ENCODE assay signal across 8 cellular contexts in the genomic region with DNA sequence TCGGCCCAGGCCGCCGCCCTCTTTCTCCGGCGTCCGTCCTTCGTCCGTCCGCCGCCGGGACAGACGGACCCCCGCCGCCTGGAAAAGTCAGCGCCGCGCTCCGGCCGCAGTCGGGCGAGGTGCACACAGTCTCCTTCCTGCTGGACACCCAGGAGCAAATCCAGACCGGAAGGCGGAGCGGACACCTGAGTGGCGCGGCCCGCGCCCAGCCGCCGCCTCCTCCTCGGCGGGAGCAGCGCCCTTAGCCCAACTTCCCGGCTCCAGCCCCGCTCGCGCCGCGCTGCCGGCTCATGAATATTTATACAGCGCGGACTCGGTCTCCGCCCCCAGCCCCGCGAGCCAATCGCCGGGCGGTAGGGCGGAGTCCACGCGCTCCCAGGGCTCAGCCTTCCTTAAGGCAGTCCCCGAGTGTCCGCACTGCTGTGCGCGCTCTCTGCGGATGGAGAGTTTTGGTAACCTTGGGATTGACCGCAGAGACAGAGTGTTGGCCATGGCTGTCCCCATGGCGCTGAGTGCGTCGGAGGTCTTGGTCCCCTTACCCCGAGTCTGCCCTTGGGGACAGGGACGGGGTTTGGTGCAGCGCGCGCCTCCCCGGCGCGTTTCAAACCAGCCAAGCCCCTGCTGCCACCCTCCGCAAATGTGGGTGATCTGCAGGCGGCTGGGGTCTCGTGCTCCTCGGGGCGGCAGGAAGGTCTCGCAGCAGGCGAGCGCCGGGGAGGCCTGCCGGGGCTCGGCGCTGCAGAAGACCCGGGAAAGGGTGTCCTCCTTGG. TPM values are rescaled to one million over a fixed set of nuclear protein-coding genes. Genes with fewer than 3 reads are reported as not detected.
DNase-seq lines count a peak whose midpoint lies in the region; ATAC-seq and FAIRE-seq lines count a peak whose summit lies in the region.

A gene with protein sequence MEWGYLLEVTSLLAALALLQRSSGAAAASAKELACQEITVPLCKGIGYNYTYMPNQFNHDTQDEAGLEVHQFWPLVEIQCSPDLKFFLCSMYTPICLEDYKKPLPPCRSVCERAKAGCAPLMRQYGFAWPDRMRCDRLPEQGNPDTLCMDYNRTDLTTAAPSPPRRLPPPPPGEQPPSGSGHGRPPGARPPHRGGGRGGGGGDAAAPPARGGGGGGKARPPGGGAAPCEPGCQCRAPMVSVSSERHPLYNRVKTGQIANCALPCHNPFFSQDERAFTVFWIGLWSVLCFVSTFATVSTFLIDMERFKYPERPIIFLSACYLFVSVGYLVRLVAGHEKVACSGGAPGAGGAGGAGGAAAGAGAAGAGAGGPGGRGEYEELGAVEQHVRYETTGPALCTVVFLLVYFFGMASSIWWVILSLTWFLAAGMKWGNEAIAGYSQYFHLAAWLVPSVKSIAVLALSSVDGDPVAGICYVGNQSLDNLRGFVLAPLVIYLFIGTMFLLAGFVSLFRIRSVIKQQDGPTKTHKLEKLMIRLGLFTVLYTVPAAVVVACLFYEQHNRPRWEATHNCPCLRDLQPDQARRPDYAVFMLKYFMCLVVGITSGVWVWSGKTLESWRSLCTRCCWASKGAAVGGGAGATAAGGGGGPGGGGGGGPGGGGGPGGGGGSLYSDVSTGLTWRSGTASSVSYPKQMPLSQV (minus strand): TSS at position 274 of the 770 bp plus-strand sequence. CDS start 867 bp downstream, outside the sequence.

- peaks cover 0 to 3% (median 0%) of the 10 kb centered on the region in 11 experiments; a peak in 3 of 22 replicates for H3K36me3 ChIP-seq in BLaER1 treated with 17β-estradiol and CSF1 and Interleukin-3, amounts not matched to agents 10 nM and 100 nM
- H3K36me3 ChIP-seq in mesodermal cell (ENCODE audit: control insufficient read depth, insufficient read depth, low read length): no peaks in the 10 kb centered on the region

- H3K27me3 ChIP-seq in BLaER1 treated with 17β-estradiol and CSF1 and Interleukin-3, amounts not matched to agents 10 nM and 100 nM: peaks cover 7 to 41% (median 33%) of the 10 kb centered on the region in 11 experiments; a peak in 21 of 22 replicates

- peaks cover 0 to 1% (median 0%) of the 10 kb centered on the region in 11 experiments; a peak in 2 of 22 replicates for H3K9me3 ChIP-seq in BLaER1 treated with 17β-estradiol and CSF1 and Interleukin-3, amounts not matched to agents 10 nM and 100 nM (replicated peaks in 1 of 11)
- H3K9me3 ChIP-seq in mesodermal cell (ENCODE audit: control insufficient read depth, low read length): peaks cover 3% of the 10 kb centered on the region

- H3K4me2 ChIP-seq in BLaER1 treated with 17β-estradiol and CSF1 and Interleukin-3, amounts not matched to agents 10 nM and 100 nM: peak within 1 kb of the TSS; percentile 95 to 100 (median 100)

- H3K9ac ChIP-seq in BLaER1 treated with 17β-estradiol and CSF1 and Interleukin-3, amounts not matched to agents 10 nM and 100 nM: peak within 1 kb of the TSS; percentile 75 to 89 (median 83)

- DNase-seq in NCI-H526 treated with DMSO at 0.1 percent for 48 hours (lab: John Stamatoyannopoulos, UW): peak; percentile 40
- DNase-seq in activated CD8-positive, alpha-beta memory T cell treated with anti-CD3 and anti-CD28 coated beads, Interleukin-2, amount 50 U/mL, for 24 hours (ENCODE audit: extremely low read depth): peak; percentile 35
- peak; percentile 45 for DNase-seq in stimulated activated CD8-positive, alpha-beta memory T cell treated with anti-CD3 and anti-CD28 coated beads, Interleukin-12 subunit alpha, Interleukin-12 subunit beta, amount 100 ng/mL, for 4 hours (ENCODE audit: low read depth)

- ATAC-seq in GM19324 (IDR thresholded peaks at IDR 0.05; ENCODE audit: low FRiP score, unreplicated experiment) (peak; percentile 90), HG03442 (IDR thresholded peaks at IDR 0.05; ENCODE audit: unreplicated experiment) (peak; percentile 89)

- H3K4me1 ChIP-seq in BLaER1 treated with 17β-estradiol and CSF1 and Interleukin-3, amounts not matched to agents 10 nM and 100 nM: peaks cover 5 to 40% (median 27%) of the 10 kb centered on the region in 10 experiments; a peak in 18 of 20 replicates
- peaks cover 15% of the 10 kb centered on the region for H3K4me1 ChIP-seq in mesodermal cell (ENCODE audit: control insufficient read depth, insufficient read depth, low read length, poor library complexity, severe bottlenecking)

- FAIRE-seq in endometrium (lab: Jason Lieb, UNC): peak; percentile 77

- peaks cover 0 to 37% (median 29%) of the 10 kb centered on the region in 11 experiments; a peak in 16 of 22 replicates for H4K20me1 ChIP-seq in BLaER1 treated with 17β-estradiol and CSF1 and Interleukin-3, amounts not matched to agents 10 nM and 100 nM

- peak within 1 kb of the TSS; percentile 30 to 81 (median 78); a peak in 21 of 22 replicates for H3K27ac ChIP-seq in BLaER1 treated with 17β-estradiol and CSF1 and Interleukin-3, amounts not matched to agents 10 nM and 100 nM
- peak within 1 kb of the TSS; percentile 36 for H3K27ac ChIP-seq in mesodermal cell (ENCODE audit: low read depth, low read length, severe bottlenecking)

- H3K4me3 ChIP-seq in BLaER1 treated with 17β-estradiol and CSF1 and Interleukin-3, amounts not matched to agents 10 nM and 100 nM: peak within 1 kb of the TSS; percentile 73 to 97 (median 86)
- H3K4me3 ChIP-seq in mesodermal cell (ENCODE audit: extremely low read depth, insufficient read depth, low read length, poor library complexity, severe bottlenecking): peak within 1 kb of the TSS; percentile 74

- WGBS in mesodermal cell (ENCODE audit: insufficient coverage in 2 of 2), 2 experiments: 0 to 1% methylated on average over 57 to 59 of the region's 82 CpGs

RNA-seq across cellular contexts. Expression of the gene that starts here (rescaled TPM):
- 15.9 TPM for polyA plus RNA-seq in mesodermal cell (2013, experiment 1 of 2)
- polyA plus RNA-seq in mesodermal cell (2013, experiment 2 of 2): 17.3 TPM

Comparison
In these comparisons a context has a peak if more than half of its experiments do, and no peak if none do; other contexts are left out.
1. Peak in every context shown above with its lines: DNase-seq, ATAC-seq, H3K4me3 ChIP-seq and H3K27ac ChIP-seq.